ENCODE assay signal across 8 cellular contexts in the genomic region with DNA sequence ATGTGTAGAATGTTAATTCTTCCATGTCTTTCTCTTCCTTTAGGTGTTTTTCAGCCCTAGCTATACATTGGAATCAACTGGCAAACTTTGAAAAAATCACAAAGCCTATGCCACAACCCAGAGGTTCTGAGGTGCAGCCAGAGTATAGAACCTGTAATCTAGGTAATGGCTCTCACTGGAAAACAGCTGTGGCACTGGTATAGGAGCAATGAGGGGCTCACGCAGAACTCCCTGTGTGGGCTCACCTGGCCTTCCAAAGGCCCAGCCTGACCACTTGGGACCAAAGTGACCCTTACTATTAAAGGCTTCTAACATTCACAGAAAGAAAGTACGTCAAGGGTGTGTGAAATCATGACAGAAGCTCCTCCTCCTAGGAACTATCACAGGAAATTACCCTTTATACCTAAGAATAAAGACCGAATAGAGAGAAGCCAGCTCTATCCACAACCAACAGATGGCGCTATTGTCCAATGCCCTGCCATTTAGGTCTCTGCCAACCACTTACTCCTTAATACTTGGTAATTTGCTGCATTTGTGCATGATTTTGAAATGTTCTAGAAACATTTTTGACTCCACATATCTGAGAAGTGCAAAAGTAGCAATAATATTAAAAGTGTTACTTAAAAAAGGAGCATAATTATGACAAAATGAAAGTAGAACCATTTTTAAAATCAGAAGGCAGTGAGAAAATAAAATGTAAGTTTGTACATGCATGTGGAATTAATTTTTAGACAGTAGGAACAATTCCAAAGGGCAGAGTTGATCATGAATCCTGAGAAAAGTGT.
A peak's percentile ranks its signal among the peaks of the same experiment; 100 is the strongest.
DNase-seq lines count a peak whose midpoint lies in the region; ATAC-seq and TF ChIP-seq lines count a peak whose summit lies in the region.

No MANE protein-coding gene starts in this region.

- H3K27me3 ChIP-seq in right lobe of liver: no peaks in the 10 kb centered on the region
- H3K27me3 ChIP-seq in suprapubic skin: no peaks in the 10 kb centered on the region

- H3K4me3 ChIP-seq in cardiac fibroblast (replicated peaks in 1 of 2; ENCODE audit: low read depth in 2 of 2, low read length in 2 of 2) (no peak overlapping the region), right lobe of liver (no peak overlapping the region), suprapubic skin (no peak overlapping the region)

- H3K4me1 ChIP-seq in right lobe of liver (no peaks in the 10 kb centered on the region), suprapubic skin (peaks cover 15% of the 10 kb centered on the region)

- H3K9me3 ChIP-seq in right lobe of liver (no peaks in the 10 kb centered on the region), suprapubic skin (no peaks in the 10 kb centered on the region)

- DNase-seq in DMS 273 (lab: John Stamatoyannopoulos, UW; ENCODE audit: unreplicated experiment): peak; percentile 75
- peak; percentile 66 for DNase-seq in M059J (ENCODE audit: low read depth)
- peak; percentile 19 for DNase-seq in SKM-1 (lab: John Stamatoyannopoulos, UW; ENCODE audit: unreplicated experiment)
- DNase-seq in cardiac fibroblast (ENCODE audit: low read depth in 2 of 2): peak; percentile 80 to 83
- peak in 1 of 3 donors; percentile 61 for DNase-seq in right lobe of liver
- DNase-seq in suprapubic skin (ENCODE audit: low spot score in 2 of 2): no peak

- peak; percentile 62 for ATAC-seq in GM21381 (IDR thresholded peaks at IDR 0.05; ENCODE audit: unreplicated experiment)
- peak; percentile 89 to 94 (median 92) for ATAC-seq in right lobe of liver
- ATAC-seq in GM18517 (IDR thresholded peaks at IDR 0.05; ENCODE audit: unreplicated experiment): no peak

- H3K27ac ChIP-seq in right lobe of liver (no peak overlapping the region), suprapubic skin (no peak overlapping the region)

- H3K36me3 ChIP-seq in right lobe of liver (no peaks in the 10 kb centered on the region), suprapubic skin (no peaks in the 10 kb centered on the region)

- 30% methylated on average over 4 of the region's 4 CpGs for WGBS in right lobe of liver (ENCODE audit: insufficient coverage, low coverage, low lambda C conversion rate, missing lambda C conversion rate)
- WGBS in suprapubic skin: 37% methylated on average over 4 of the region's 4 CpGs

- TF ChIP-seq POLR2A in right lobe of liver (IDR thresholded peaks at IDR 0.05) (no peak), suprapubic skin (IDR thresholded peaks at IDR 0.05) (no peak)

- no peak for TF ChIP-seq EP300 in suprapubic skin (IDR thresholded peaks at IDR 0.05)

- intact Hi-C loops in right lobe of liver (cut with DNase I): no loop called here

- peak; percentile 93 for TF ChIP-seq CTCF in cardiac fibroblast (IDR thresholded peaks at IDR 0.05; ENCODE audit: low read depth, low read length)
- TF ChIP-seq CTCF in right lobe of liver (IDR thresholded peaks at IDR 0.05): peak; percentile 74 to 86 (median 84)
- TF ChIP-seq CTCF in suprapubic skin (IDR thresholded peaks at IDR 0.05): peak; percentile 56 to 81

Comparison
In these comparisons a context has a peak if more than half of its experiments do, and no peak if none do; other contexts are left out.
1. DNase-seq: peak in DMS 273 (single experiment), M059J (single experiment), SKM-1 (single experiment) and cardiac fibroblast (2 of 2); none in suprapubic skin (0 of 2).
2. Peak in every context shown above with its lines, with median percentiles within 50 percentile points of each other: CTCF ChIP-seq.